In genomic region chr5:143208365-143208641, GRCh38 we compare ENCODE assay signal across 17 cellular contexts.
"Had no signal": no experiment of that assay in that cellular context is flagged by ENCODE, and none has a peak within 500 bp of the region (broad histone marks: within the 10 kb centered on the region; RNA-seq: fewer than 3 reads in every experiment).

No MANE protein-coding gene starts in this region.

- ATAC-seq: activated CD8-positive, alpha-beta T cell treated with anti-CD3 and anti-CD28 coated beads for 36 hours; gastroesophageal sphincter; naive thymus-derived CD4-positive, alpha-beta T cell; stimulated activated naive CD8-positive, alpha-beta T cell treated with anti-CD3 and anti-CD28 coated beads, Interleukin-15, Interleukin-2, amounts not matched to agents 100 U/mL and 50 U/mL, for 24 hours had no signal

- H3K36me3 Mint-ChIP-seq: brain had no signal

- H3K9me3 Mint-ChIP-seq: activated CD8-positive, alpha-beta T cell treated with anti-CD3 and anti-CD28 coated beads for 36 hours; activated naive CD4-positive, alpha-beta T cell treated with anti-CD3 and anti-CD28 coated beads for 36 hours; activated T-cell treated with anti-CD3 and anti-CD28 coated beads, Interleukin-2, amount 50 U/mL, for 24 hours; activated T-helper 2 cell treated with anti-CD3 and anti-CD28 coated beads, Interferon-gamma antibody, Interleukin-2, Interleukin-4, amounts not matched to agents 10 μg/mL and 5 μg/mL and 100 μg/mL, durations not matched to agents 14 hours and 24 hours and 36 hours; immature natural killer cell; T-helper 1 cell treated with Interleukin-12 subunit alpha and Interleukin-12 subunit beta and Interleukin-4 antibody, amounts not matched to agents 30 μg/mL and 1 μg/mL, for 36 hours had no signal

- H3K4me3 Mint-ChIP-seq: activated CD4-positive, alpha-beta T cell treated with anti-CD3 and anti-CD28 coated beads, Interleukin-2, amount 10 ng/mL, durations not matched to agents 24 days and 14 days; activated CD8-positive, alpha-beta T cell treated with anti-CD3 and anti-CD28 coated beads for 36 hours; activated naive CD4-positive, alpha-beta T cell treated with anti-CD3 and anti-CD28 coated beads for 36 hours; activated T-cell treated with anti-CD3 and anti-CD28 coated beads, Interleukin-2, amount 50 U/mL, for 24 hours; brain; immature natural killer cell; memory B cell; naive thymus-derived CD4-positive, alpha-beta T cell; T-helper 1 cell treated with Interleukin-12 subunit alpha and Interleukin-12 subunit beta and Interleukin-4 antibody, amounts not matched to agents 30 μg/mL and 1 μg/mL, for 36 hours had no signal

- H3K9me3 ChIP-seq: gastroesophageal sphincter, neutrophil had no signal

- DNase-seq: activated CD4-positive, alpha-beta T cell treated with anti-CD3 and anti-CD28 coated beads, Interleukin-2, amount 10 ng/mL, durations not matched to agents 24 days and 14 days; activated CD8-positive, alpha-beta T cell treated with anti-CD3 and anti-CD28 coated beads for 36 hours; activated naive CD4-positive, alpha-beta T cell treated with anti-CD3 and anti-CD28 coated beads for 36 hours; activated T-cell treated with anti-CD3 and anti-CD28 coated beads, Interleukin-2, amount 50 U/mL, for 24 hours; anterior cingulate cortex; central memory CD4-positive, alpha-beta T cell; immature natural killer cell; kidney glomerular epithelial cell; naive thymus-derived CD4-positive, alpha-beta T cell; stimulated activated naive CD8-positive, alpha-beta T cell treated with anti-CD3 and anti-CD28 coated beads, Interleukin-15, Interleukin-2, amounts not matched to agents 100 U/mL and 50 U/mL, for 24 hours; trophoblast cell had no signal

- H3K27ac Mint-ChIP-seq: activated CD4-positive, alpha-beta T cell treated with anti-CD3 and anti-CD28 coated beads, Interleukin-2, amount 10 ng/mL, durations not matched to agents 24 days and 14 days; activated CD8-positive, alpha-beta T cell treated with anti-CD3 and anti-CD28 coated beads for 36 hours; activated naive CD4-positive, alpha-beta T cell treated with anti-CD3 and anti-CD28 coated beads for 36 hours; activated T-helper 2 cell treated with anti-CD3 and anti-CD28 coated beads, Interferon-gamma antibody, Interleukin-2, Interleukin-4, amounts not matched to agents 10 μg/mL and 5 μg/mL and 100 μg/mL, durations not matched to agents 14 hours and 24 hours and 36 hours; brain; memory B cell; naive thymus-derived CD4-positive, alpha-beta T cell; T-helper 1 cell treated with Interleukin-12 subunit alpha and Interleukin-12 subunit beta and Interleukin-4 antibody, amounts not matched to agents 30 μg/mL and 1 μg/mL, for 36 hours had no signal

- H3K36me3 ChIP-seq: gastroesophageal sphincter had no signal

- H3K27ac ChIP-seq: neutrophil had no signal

- H3K27me3 Mint-ChIP-seq: activated CD4-positive, alpha-beta T cell treated with anti-CD3 and anti-CD28 coated beads, Interleukin-2, amount 10 ng/mL, durations not matched to agents 24 days and 14 days; activated CD8-positive, alpha-beta T cell treated with anti-CD3 and anti-CD28 coated beads for 36 hours; activated T-cell treated with anti-CD3 and anti-CD28 coated beads, Interleukin-2, amount 50 U/mL, for 24 hours; naive thymus-derived CD4-positive, alpha-beta T cell had no signal

- H3K4me3 ChIP-seq: gastroesophageal sphincter had no signal

- H3K27me3 ChIP-seq: gastroesophageal sphincter, neutrophil had no signal
